11 cellular contexts compared by ENCODE assay signal in genomic region chr1:159960721-159961381, GRCh38. TPM values are rescaled to one million over a fixed set of nuclear protein-coding genes. Genes with fewer than 3 reads are reported as not detected.
DNase-seq lines count a peak whose midpoint lies in the region; ATAC-seq and TF ChIP-seq lines count a peak whose summit lies in the region.
"Had no signal": no experiment of that assay in that cellular context is flagged by ENCODE, and none has a peak within 500 bp of the region (broad histone marks: within the 10 kb centered on the region; RNA-seq: fewer than 3 reads in every experiment).

No MANE protein-coding gene starts in this region.

- peak overlapping the region; percentile 77; the same call in 1 of the 2 replicates for H4K5ac ChIP-seq in IMR-90 (ENCODE audit: low read depth, low read length)

- BruUV-seq in IMR-90 (replicated peaks; lab: Mats Ljungman, UMichigan), result no TSS peak

- H3K14ac ChIP-seq in IMR-90 (replicated peaks; ENCODE audit: low read depth, low read length) (no peak overlapping the region), mesenchymal stem cell (ENCODE audit: low read length in 2 of 2) (no peak overlapping the region)

- dilution Hi-C loops in IMR-90 (cut with HindIII; ENCODE audit: low sequenced_read_pairs, unreplicated experiment), result no loop called here

- no peak for TF ChIP-seq RAD21 in IMR-90 (IDR thresholded peaks at IDR 0.05; ENCODE audit: low read length)

- no peak overlapping the region for H2BK20ac ChIP-seq in IMR-90 (ENCODE audit: low read depth, low read length)

- TF ChIP-seq CTCF in IMR-90 (conservative IDR thresholded peaks at IDR 0.05; ENCODE audit: low read depth, low read length) (no peak), epithelial cell of esophagus (IDR thresholded peaks at IDR 0.05; ENCODE audit: insufficient read depth, low read depth, low read length, missing control alignments) (no peak)

- H4K8ac ChIP-seq in IMR-90 (ENCODE audit: low read depth in 2 of 2, low read length in 2 of 2) (peak overlapping the region in 1 of 2 experiments; percentile 22; a peak in 2 of 4 replicates), mesenchymal stem cell (ENCODE audit: low read length) (no peak overlapping the region)

- TF ChIP-seq POLR2A in IMR-90 (IDR thresholded peaks at IDR 0.05; ENCODE audit: low read depth, low read length), result no peak

- H3K27ac ChIP-seq in IMR-90 (ENCODE audit: insufficient read depth, low read length) (peak overlapping the region; percentile 92; the same call in 1 of the 2 replicates), mesenchymal stem cell (ENCODE audit: low read length, poor library complexity, severe bottlenecking) (no peak overlapping the region)

- peaks cover 6% of the 10 kb centered on the region for H3K27me3 ChIP-seq in IMR-90 (ENCODE audit: control insufficient read depth, insufficient read depth, low read length)
- H3K27me3 ChIP-seq in mesenchymal stem cell (ENCODE audit: control insufficient read depth in 1 of 2, insufficient read depth in 1 of 2, low read length in 2 of 2), result peaks cover 0 to 27% of the 10 kb centered on the region in 2 experiments
- no peaks in the 10 kb centered on the region; the same call in 1 of the 2 replicates for H3K27me3 ChIP-seq in H7 (ENCODE audit: control insufficient read depth, insufficient read depth, low read length)

- H4K20me1 ChIP-seq in IMR-90 (ENCODE audit: insufficient read depth, low read length), result no peaks in the 10 kb centered on the region

- peak; percentile 86 for ATAC-seq in IMR-90 (ENCODE audit: low read depth)
- ATAC-seq: natural killer cell treated with Interleukin-12 subunit alpha and Interleukin-12 subunit beta and Interleukin-15 and Interleukin-18, amount 100 ng/mL, for 72 hours had no signal

- peak overlapping the region; percentile 33 for H2AFZ ChIP-seq in IMR-90 (replicated peaks; ENCODE audit: low read length, poor library complexity)
- H2AFZ ChIP-seq in mesenchymal stem cell (ENCODE audit: low read depth, low read length), result no peak overlapping the region

- H2BK120ac ChIP-seq in IMR-90 (ENCODE audit: low read depth, low read length) (no peak overlapping the region; the same call in 1 of the 2 replicates), mesenchymal stem cell (ENCODE audit: low read depth, low read length) (no peak overlapping the region)

- no peaks in the 10 kb centered on the region for H3K36me3 ChIP-seq in IMR-90 (ENCODE audit: control insufficient read depth, insufficient read depth, low read length)
- no peaks in the 10 kb centered on the region for H3K36me3 ChIP-seq in mesenchymal stem cell (ENCODE audit: control insufficient read depth in 1 of 2, insufficient read depth in 2 of 2, low read depth in 1 of 2, low read length in 2 of 2)
- no peaks in the 10 kb centered on the region for H3K36me3 ChIP-seq in H7 (replicated peaks; ENCODE audit: control insufficient read depth, insufficient read depth, low read length)

- DNase-seq in A172 (ENCODE audit: low spot score) (peak; percentile 97), IMR-90 (peak; percentile 67), epithelial cell of esophagus (ENCODE audit: low read depth) (peak; percentile 97), mesenchymal stem cell (peak; percentile 2), H7 (no peak), T-helper 2 cell (no peak), NCI-H446 (lab: John Stamatoyannopoulos, UW) (no peak), dermis blood vessel endothelial cell (no peak)

- in situ Hi-C loops in IMR-90 (cut with MboI; ENCODE audit: low sequenced_read_pairs), result no loop called here

- intact Hi-C loops in IMR-90 (cut with micrococcal nuclease), result no loop called here

- H2AK5ac ChIP-seq in IMR-90 (ENCODE audit: low read depth, low read length), result no peak overlapping the region
- H2AK5ac ChIP-seq in mesenchymal stem cell (ENCODE audit: low read length, severe bottlenecking), result no peak overlapping the region

- H2AK9ac ChIP-seq in IMR-90 (replicated peaks; ENCODE audit: low read depth, low read length, poor library complexity), result no peak overlapping the region

- no peaks in the 10 kb centered on the region for H3K79me1 ChIP-seq in IMR-90 (ENCODE audit: low read depth in 1 of 2, low read length in 2 of 2)
- no peaks in the 10 kb centered on the region for H3K79me1 ChIP-seq in mesenchymal stem cell (replicated peaks; ENCODE audit: low read length, poor library complexity, severe bottlenecking)

- H4K91ac ChIP-seq in IMR-90 (ENCODE audit: insufficient read depth, low read depth, low read length), result peak overlapping the region; percentile 84; the same call in 1 of the 2 replicates
- no peak overlapping the region for H4K91ac ChIP-seq in mesenchymal stem cell (ENCODE audit: low read length)

- H2BK15ac ChIP-seq in IMR-90 (ENCODE audit: low read depth, low read length), result no peak overlapping the region
- H2BK15ac ChIP-seq in mesenchymal stem cell (ENCODE audit: low read depth, poor library complexity, severe bottlenecking), result no peak overlapping the region

- H3K23ac ChIP-seq in IMR-90 (ENCODE audit: low read depth, low read length), result no peak overlapping the region; the same call in 1 of the 2 replicates
- no peak overlapping the region for H3K23ac ChIP-seq in mesenchymal stem cell (ENCODE audit: low read length in 2 of 2)

- H2BK5ac ChIP-seq in IMR-90 (ENCODE audit: low read depth, low read length, poor library complexity, severe bottlenecking) (no peak overlapping the region), mesenchymal stem cell (ENCODE audit: low read depth, low read length, poor library complexity, severe bottlenecking) (no peak overlapping the region)

- H3K4me2 ChIP-seq in IMR-90 (ENCODE audit: low read depth, low read length), result peak overlapping the region; percentile 78
- H3K4me2 ChIP-seq in mesenchymal stem cell (ENCODE audit: low read length, poor library complexity, severe bottlenecking), result no peak overlapping the region

- H3K18ac ChIP-seq in IMR-90 (ENCODE audit: low read depth, low read length), result peak overlapping the region; percentile 38; the same call in 1 of the 2 replicates
- H3K18ac ChIP-seq in mesenchymal stem cell (ENCODE audit: low read depth in 1 of 2, low read length in 2 of 2), result no peak overlapping the region

- H3K4me1 ChIP-seq in IMR-90 (ENCODE audit: control insufficient read depth, insufficient read depth, low read length) (peaks cover 2% of the 10 kb centered on the region; the same call in 1 of the 2 replicates), mesenchymal stem cell (ENCODE audit: control insufficient read depth, insufficient read depth, low read depth, low read length) (no peaks in the 10 kb centered on the region)

- POLR2A ChIA-PET in IMR-90 (lab: Charles Lee; ENCODE audit: unreplicated experiment), result no interaction called here

- H3K9me3 ChIP-seq in IMR-90 (ENCODE audit: control insufficient read depth, insufficient read depth, low read length) (no peaks in the 10 kb centered on the region), mesenchymal stem cell (ENCODE audit: control insufficient read depth, low read length) (peaks cover under 1% of the 10 kb centered on the region)

- WGBS in IMR-90 (ENCODE audit: extremely low coverage in 2 of 2, insufficient read length in 1 of 2), 2 experiments, result no CpG with 5 or more reads among the region's 5 CpGs
- WGBS in mesenchymal stem cell, result 72% methylated on average over 4 of the region's 5 CpGs

- peak overlapping the region; percentile 35; the same call in 1 of the 2 replicates for H3K4me3 ChIP-seq in IMR-90 (ENCODE audit: insufficient read depth, low read depth, low read length)
- H3K4me3 ChIP-seq in epithelial cell of esophagus (ENCODE audit: low read length), result peak overlapping the region; percentile 84
- peak overlapping the region in 1 of 2 experiments; percentile 82 for H3K4me3 ChIP-seq in mesenchymal stem cell (ENCODE audit: insufficient read depth in 1 of 2, low read depth in 1 of 2, low read length in 2 of 2)
- no peak overlapping the region for H3K4me3 ChIP-seq in H7 (ENCODE audit: insufficient read depth, low read depth, low read length)

- CTCF ChIA-PET in IMR-90 (lab: Yijun Ruan, JAX), result no interaction called here

- H2BK12ac ChIP-seq in mesenchymal stem cell (ENCODE audit: low read length in 2 of 2), result no peak overlapping the region

- peak overlapping the region; percentile 73; the same call in 1 of the 2 replicates for H3K9ac ChIP-seq in IMR-90 (ENCODE audit: low read depth, low read length)
- H3K9ac ChIP-seq in mesenchymal stem cell (ENCODE audit: low read length), result peak overlapping the region; percentile 84

- no peak overlapping the region for H3K56ac ChIP-seq in IMR-90 (ENCODE audit: extremely low read depth, insufficient read depth, low read length)

- no peaks in the 10 kb centered on the region for H3K9me1 ChIP-seq in IMR-90 (ENCODE audit: insufficient read depth, low read length)

- H3K4ac ChIP-seq in IMR-90 (ENCODE audit: low read depth, low read length) (no peak overlapping the region), mesenchymal stem cell (ENCODE audit: low read depth in 1 of 2, low read length in 2 of 2) (no peak overlapping the region)

RNA-seq across cellular contexts. Expression of gene SLAMF9, which starts 6.8 kb away (rescaled TPM):
- total RNA-seq in A172 (2014; rRNA removed; shearing (Covaris generic)), result not detected in 2 replicates
- total RNA-seq in IMR-90 (2012; rRNA removed), result 0.18 and 0.28 TPM in 2 replicates
- 0.27 and 0.67 TPM in 2 replicates for polyA plus RNA-seq in IMR-90 (2012; rRNA removed)
- 0.14 and 0.19 TPM in 2 replicates for polyA plus RNA-seq in IMR-90 (2012; cell fraction: cytosol; rRNA removed)
- polyA plus RNA-seq in IMR-90 (2012; cell fraction: nucleus; rRNA removed; ENCODE audit: low replicate concordance), result 0.07 TPM in 1 of 2 replicates, not detected in the other
- not detected for polyA plus RNA-seq in mesenchymal stem cell (2013, experiment 1 of 2)
- polyA plus RNA-seq in mesenchymal stem cell (2013, experiment 2 of 2), result not detected
- not detected in 2 replicates for total RNA-seq in H7 (2014; rRNA removed; shearing (Covaris generic))
- not detected in 2 replicates for total RNA-seq in dermis blood vessel endothelial cell
- total RNA-seq: activated T-helper 2 cell treated with anti-CD3 and anti-CD28 coated beads, Interferon-gamma antibody, Interleukin-2, Interleukin-4, amounts not matched to agents 10 μg/mL and 5 μg/mL and 100 μg/mL, durations not matched to agents 14 hours and 24 hours and 36 hours; natural killer cell treated with Interleukin-12 subunit alpha and Interleukin-12 subunit beta and Interleukin-15 and Interleukin-18, amount 100 ng/mL, for 72 hours; NCI-H460 had no signal

RNA-seq across cellular contexts. Expression of gene IGSF9, which starts 15.4 kb away (rescaled TPM):
- 0.89 and 1.6 TPM in 2 replicates for total RNA-seq in A172 (2014; rRNA removed; shearing (Covaris generic))
- not detected in 2 replicates for total RNA-seq in IMR-90 (2012; rRNA removed)
- polyA plus RNA-seq in IMR-90 (2012; rRNA removed), result 0.05 and 0.07 TPM in 2 replicates
- 0.02 and 0.05 TPM in 2 replicates for polyA plus RNA-seq in IMR-90 (2012; cell fraction: cytosol; rRNA removed)
- 0.07 and 0.29 TPM in 2 replicates for polyA plus RNA-seq in IMR-90 (2012; cell fraction: nucleus; rRNA removed; ENCODE audit: low replicate concordance)
- polyA plus RNA-seq in mesenchymal stem cell (2013, experiment 1 of 2), result 0.03 TPM
- polyA plus RNA-seq in mesenchymal stem cell (2013, experiment 2 of 2), result 0.03 TPM
- 4.4 and 6.1 TPM in 2 replicates for total RNA-seq in H7 (2014; rRNA removed; shearing (Covaris generic))
- not detected in 2 replicates for total RNA-seq in dermis blood vessel endothelial cell
- total RNA-seq: activated T-helper 2 cell treated with anti-CD3 and anti-CD28 coated beads, Interferon-gamma antibody, Interleukin-2, Interleukin-4, amounts not matched to agents 10 μg/mL and 5 μg/mL and 100 μg/mL, durations not matched to agents 14 hours and 24 hours and 36 hours; natural killer cell treated with Interleukin-12 subunit alpha and Interleukin-12 subunit beta and Interleukin-15 and Interleukin-18, amount 100 ng/mL, for 72 hours; NCI-H460 had no signal

RNA-seq across cellular contexts. Expression of gene TAGLN2, which starts 35.5 kb away (rescaled TPM):
- 734 and 929 TPM in 2 replicates for total RNA-seq in A172 (2014; rRNA removed; shearing (Covaris generic))
- total RNA-seq in IMR-90 (2012; rRNA removed) (365 and 440 TPM in 2 replicates), dermis blood vessel endothelial cell (276 and 348 TPM in 2 replicates)
- polyA plus RNA-seq in IMR-90 (2012; rRNA removed), result 634 and 646 TPM in 2 replicates
- 328 and 686 TPM in 2 replicates for polyA plus RNA-seq in IMR-90 (2012; cell fraction: cytosol; rRNA removed)
- 327 and 351 TPM in 2 replicates for polyA plus RNA-seq in IMR-90 (2012; cell fraction: nucleus; rRNA removed; ENCODE audit: low replicate concordance)
- polyA plus RNA-seq in mesenchymal stem cell (2013, experiment 1 of 2), result 328 TPM
- polyA plus RNA-seq in mesenchymal stem cell (2013, experiment 2 of 2), result 330 TPM
- 242 and 387 TPM in 2 replicates for total RNA-seq in H7 (2014; rRNA removed; shearing (Covaris generic))

Comparison
In these comparisons a context has a peak if more than half of its experiments do, and no peak if none do; other contexts are left out.
1. DNase-seq: peak in A172 (single experiment), IMR-90 (single experiment), epithelial cell of esophagus (single experiment) and mesenchymal stem cell (single experiment); none in H7 (single experiment), T-helper 2 cell (0 of 5), NCI-H446 (0 of 2) and dermis blood vessel endothelial cell (single experiment).